Comparison of ENCODE assay signal across 20 cellular contexts in the genomic region with DNA sequence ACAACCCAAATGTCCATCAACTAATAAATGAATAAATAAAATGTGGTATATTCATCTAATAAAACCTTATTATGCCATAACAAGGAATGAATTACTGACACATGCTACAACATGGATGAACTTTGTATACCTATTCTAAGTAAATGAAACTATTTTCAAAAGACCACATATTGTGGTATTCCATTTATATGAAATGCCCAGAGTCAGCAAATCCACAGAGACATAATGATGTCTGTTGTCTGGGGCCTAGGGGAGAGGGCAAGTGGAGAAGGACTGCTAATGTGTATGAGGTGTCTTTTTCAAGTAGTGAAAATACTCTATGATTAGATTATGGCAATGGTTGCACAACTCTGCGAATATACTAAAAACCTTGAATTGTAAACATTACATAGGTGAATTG.
DNase-seq lines count a peak whose midpoint lies in the region; ATAC-seq, FAIRE-seq and TF ChIP-seq lines count a peak whose summit lies in the region.
"Had no signal": no experiment of that assay in that cellular context is flagged by ENCODE, and none has a peak within 500 bp of the region (broad histone marks: within the 10 kb centered on the region; RNA-seq: fewer than 3 reads in every experiment).

No MANE protein-coding gene starts in this region.

- no peak for TF ChIP-seq EP300 in A549 (IDR thresholded peaks at IDR 0.05)

- CTCF ChIA-PET in A549 (lab: Yijun Ruan, JAX), result no interaction called here

- no peak for TF ChIP-seq RAD21 in A549 (conservative IDR thresholded peaks at IDR 0.05 in 1 of 2, IDR thresholded peaks at IDR 0.05 in 1 of 2)

- no peak for TF ChIP-seq CTCF in A549 (IDR thresholded peaks at IDR 0.05)
- TF ChIP-seq CTCF in D721Med (IDR thresholded peaks at IDR 0.05; ENCODE audit: insufficient read depth, missing control alignments), result no peak

- H3K36me3 ChIP-seq in adipocyte (ENCODE audit: control insufficient read depth, insufficient read depth, low read length, severe bottlenecking), result no peaks in the 10 kb centered on the region
- H3K36me3 ChIP-seq: BLaER1 had no signal

- no peak overlapping the region for H3K4me2 ChIP-seq in A549
- H3K4me2 ChIP-seq: BLaER1, GM23338 had no signal

- H3K27ac ChIP-seq in A549, result no peak overlapping the region
- H3K27ac ChIP-seq: BLaER1, C4-2B had no signal

- H3K4me1 ChIP-seq in A549, result no peaks in the 10 kb centered on the region
- no peaks in the 10 kb centered on the region for H3K4me1 ChIP-seq in adipocyte (ENCODE audit: control insufficient read depth, insufficient read depth, low read length)

- no peak overlapping the region for H3K9ac ChIP-seq in adipocyte (ENCODE audit: low read length)
- H3K9ac ChIP-seq: BLaER1 had no signal

- POLR2A ChIA-PET in A549 (lab: Yijun Ruan, JAX), result no interaction called here

- TF ChIP-seq POLR2A in A549 (IDR thresholded peaks at IDR 0.05; ENCODE audit: low read length), result no peak

- 46% methylated on average over 1 of the region's 1 CpG for WGBS in A549 (ENCODE audit: missing lambda C conversion rate)

- no peaks in the 10 kb centered on the region for H3K27me3 ChIP-seq in adipocyte (replicated peaks; ENCODE audit: control insufficient read depth, insufficient read depth, low read length)
- H3K27me3 ChIP-seq: BLaER1 had no signal

- no peak for ATAC-seq in A549
- ATAC-seq: CD8-positive, alpha-beta T cell; GM23338; HCT116 had no signal

- FAIRE-seq in A549 (lab: Jason Lieb, UNC) (no peak), D721Med (lab: Jason Lieb, UNC) (peak; percentile 70)
- FAIRE-seq: G401.6, GM12892, GM19239 had no signal

- DNase-seq in A549 (ENCODE audit: low read depth in 1 of 2, low spot score in 1 of 2) (no peak), D721Med (ENCODE audit: insufficient read length, low spot score) (no peak), adipocyte (ENCODE audit: low read depth) (peak; percentile 17), iris pigment epithelial cell (ENCODE audit: low read depth) (peak; percentile 21), DMS153 (lab: John Stamatoyannopoulos, UW) (no peak), DMS79 treated with DMSO at 0.1 percent for 48 hours (lab: John Stamatoyannopoulos, UW) (no peak), SW480 (ENCODE audit: low spot score) (no peak)
- DNase-seq: CD4-positive, CD25-positive, alpha-beta regulatory T cell; CD8-positive, alpha-beta T cell; DMS 273 treated with DMSO at 0.1 percent for 48 hours; DMS53; DND-41; H9 had no signal

- H3K9me3 ChIP-seq in A549 (peaks cover under 1% of the 10 kb centered on the region; the same call in 1 of the 3 replicates), adipocyte (ENCODE audit: control insufficient read depth, low read length) (peaks cover 13% of the 10 kb centered on the region)

- no peak overlapping the region for H3K4me3 ChIP-seq in A549
- H3K4me3 ChIP-seq in adipocyte (ENCODE audit: low read length), result no peak overlapping the region
- H3K4me3 ChIP-seq: BLaER1, GM23338 had no signal

TF ChIP-seq in A549, 52 proteins besides CTCF, POLR2A, EP300 and RAD21:
- TF ChIP-seq HOXB5 (CRISPR knock-in tag; IDR thresholded peaks at IDR 0.05) (no peak), MAFK (IDR thresholded peaks at IDR 0.05; ENCODE audit: partially characterized antibody) (peak; percentile 19), ESRRA (IDR thresholded peaks at IDR 0.05; ENCODE audit: borderline replicate concordance, low read length) (no peak)

Comparison
In these comparisons a context has a peak if more than half of its experiments do, and no peak if none do; other contexts are left out.
1. DNase-seq: peak in adipocyte (single experiment) and iris pigment epithelial cell (single experiment); none in A549 (0 of 2), D721Med (single experiment), DMS153 (single experiment), DMS79 treated with DMSO at 0.1 percent for 48 hours (single experiment) and SW480 (single experiment).